Comparison of ENCODE assay signal across 21 cellular contexts in the genomic region with DNA sequence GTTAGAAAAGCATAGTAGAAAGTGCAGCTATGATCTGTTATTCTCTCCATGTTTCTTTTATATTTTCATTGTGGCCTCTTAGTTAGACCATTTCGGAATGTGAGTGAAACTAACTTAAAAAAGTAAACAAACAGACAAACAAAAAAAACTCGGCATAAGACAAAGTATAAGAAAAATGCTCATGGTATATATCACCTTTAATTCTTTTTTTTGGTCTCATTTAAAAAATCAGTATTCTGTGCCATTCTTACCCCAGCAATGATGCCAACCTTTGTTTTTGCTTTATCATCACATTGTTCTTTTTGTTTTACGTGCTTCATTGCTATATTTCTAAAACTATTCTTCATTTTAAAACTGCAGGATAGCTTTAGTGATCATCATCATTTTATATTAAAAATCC. TPM values are rescaled to one million over a fixed set of nuclear protein-coding genes. Genes with fewer than 3 reads are reported as not detected.
DNase-seq lines count a peak whose midpoint lies in the region; ATAC-seq, FAIRE-seq and TF ChIP-seq lines count a peak whose summit lies in the region.
"Had no signal": no experiment of that assay in that cellular context is flagged by ENCODE, and none has a peak within 500 bp of the region (broad histone marks: within the 10 kb centered on the region; RNA-seq: fewer than 3 reads in every experiment).

No MANE protein-coding gene starts in this region.

- H3K36me3 Mint-ChIP-seq in neural crest cell (ENCODE audit: low read depth): no peaks in the 10 kb centered on the region
- H3K36me3 Mint-ChIP-seq in CD8-positive, alpha-beta T cell: no peaks in the 10 kb centered on the region

- H3K27me3 ChIP-seq in HepG2 (ENCODE audit: control insufficient read depth in 1 of 2, insufficient read depth in 2 of 2, low read length in 2 of 2) (peaks cover 0 to 13% of the 10 kb centered on the region in 2 experiments; a peak in 1 of 5 replicates), right lobe of liver (peaks cover 0 to 12% of the 10 kb centered on the region in 2 donors), dorsolateral prefrontal cortex (no peaks in the 10 kb centered on the region), ovary (no peaks in the 10 kb centered on the region)
- peaks cover 5% of the 10 kb centered on the region for H3K27me3 ChIP-seq in CD8-positive, alpha-beta T cell (ENCODE audit: insufficient read depth, low read length)
- H3K27me3 ChIP-seq: BLaER1 had no signal

- DNase-seq in HepG2 (ENCODE audit: low spot score): no peak
- no peak for DNase-seq in right lobe of liver
- no peak for DNase-seq in dorsolateral prefrontal cortex
- no peak for DNase-seq in neural crest cell (ENCODE audit: low read depth, low spot score)
- DNase-seq in stimulated activated naive CD8-positive, alpha-beta T cell treated with anti-CD3 and anti-CD28 coated beads, Interleukin-15, Interleukin-2, amounts not matched to agents 100 U/mL and 50 U/mL, for 24 hours: no peak
- no peak for DNase-seq in RWPE1 (ENCODE audit: low spot score)
- DNase-seq in ovary: no peak
- no peak for DNase-seq in CD8-positive, alpha-beta T cell
- DNase-seq: CD8-positive, alpha-beta memory T cell; COR-L47; DMS 273 treated with DMSO at 0.1 percent for 48 hours; H9 had no signal

- no peak for TF ChIP-seq RAD21 in HepG2 (CRISPR knock-in tag; IDR thresholded peaks at IDR 0.05)

- POLR2A ChIA-PET in HepG2 (lab: Yijun Ruan, JAX): no interaction called here
- POLR2A ChIA-PET in RWPE1 (lab: Yijun Ruan, JAX; ENCODE audit: low non-redundant PET): no interaction called here
- POLR2A ChIA-PET in CD8-positive, alpha-beta T cell (lab: Charles Lee): no interaction called here

- H3K4me1 Mint-ChIP-seq in neural crest cell: peaks cover 53% of the 10 kb centered on the region
- peaks cover 5% of the 10 kb centered on the region for H3K4me1 Mint-ChIP-seq in CD8-positive, alpha-beta T cell (ENCODE audit: low read depth)

- CTCF ChIA-PET in HepG2 (lab: Yijun Ruan, JAX; ENCODE audit: low intra/inter-chr PET ratio, low total read pairs): no interaction called here
- CTCF ChIA-PET in RWPE1 (lab: Yijun Ruan, JAX): no interaction called here
- CTCF ChIA-PET in CD8-positive, alpha-beta T cell (lab: Charles Lee): no interaction called here

- peaks cover 2% of the 10 kb centered on the region for H3K9me3 Mint-ChIP-seq in neural crest cell
- no peaks in the 10 kb centered on the region for H3K9me3 Mint-ChIP-seq in CD8-positive, alpha-beta T cell
- H3K9me3 Mint-ChIP-seq: H9 had no signal

- H2AFZ ChIP-seq in HepG2 (ENCODE audit: low read length): no peak overlapping the region

- TF ChIP-seq EP300 in HepG2 (IDR thresholded peaks at IDR 0.05; ENCODE audit: low read depth in 2 of 2, low read length in 2 of 2) (no peak), HepG2 (CRISPR knock-in tag; IDR thresholded peaks at IDR 0.05; ENCODE audit: borderline replicate concordance) (no peak), ovary (IDR thresholded peaks at IDR 0.05) (no peak)

- H4K20me1 ChIP-seq in HepG2 (ENCODE audit: insufficient read depth, low read length): no peaks in the 10 kb centered on the region
- H4K20me1 ChIP-seq: BLaER1 had no signal

- H3K27ac ChIP-seq in HepG2 (ENCODE audit: extremely low read length, insufficient read depth, low read length) (no peak overlapping the region), right lobe of liver (no peak overlapping the region), dorsolateral prefrontal cortex (peak overlapping the region in 58 of 59 donors; percentile 3 to 99 (median 89)), RWPE1 (no peak overlapping the region), ovary (no peak overlapping the region)
- H3K27ac ChIP-seq in CD8-positive, alpha-beta T cell (ENCODE audit: low read depth, low read length): no peak overlapping the region
- H3K27ac ChIP-seq: 22Rv1, A549, BLaER1 had no signal

- H3K4me2 ChIP-seq in HepG2 (ENCODE audit: low read depth, low read length): no peak overlapping the region
- H3K4me2 ChIP-seq: A549, BLaER1 had no signal

- no TSS peak for BruUV-seq in HepG2 (replicated peaks; lab: Mats Ljungman, UMichigan)

- no peaks in the 10 kb centered on the region for H3K79me2 ChIP-seq in HepG2 (ENCODE audit: insufficient read depth, low read length)

- H3K36me3 ChIP-seq in HepG2 (replicated peaks in 1 of 2; ENCODE audit: control insufficient read depth in 1 of 2, insufficient read depth in 2 of 2, low read length in 2 of 2): no peaks in the 10 kb centered on the region
- no peaks in the 10 kb centered on the region for H3K36me3 ChIP-seq in right lobe of liver
- H3K36me3 ChIP-seq in ovary: no peaks in the 10 kb centered on the region
- no peaks in the 10 kb centered on the region for H3K36me3 ChIP-seq in CD8-positive, alpha-beta T cell (ENCODE audit: insufficient read depth, low read length)
- H3K36me3 ChIP-seq: BLaER1 had no signal

- intact Hi-C loops in HepG2 (cut with micrococcal nuclease; ENCODE audit: unreplicated experiment): no loop called here
- intact Hi-C loops in right lobe of liver (cut with DNase I): no loop called here
- intact Hi-C loops in dorsolateral prefrontal cortex (cut with DNase I): no loop called here
- intact Hi-C loops in ovary (cut with DNase I): no loop called here
- intact Hi-C loops in CD8-positive, alpha-beta T cell (cut with DNase I, micrococcal nuclease): no loop called here

- no peak overlapping the region for H3K9ac ChIP-seq in HepG2 (ENCODE audit: insufficient read depth, low read depth, low read length)
- H3K9ac ChIP-seq: BLaER1 had no signal

- H3K4me1 ChIP-seq in HepG2 (ENCODE audit: insufficient read depth, low read length) (no peaks in the 10 kb centered on the region), right lobe of liver (peaks cover 0 to 14% (median 5%) of the 10 kb centered on the region in 4 donors), ovary (ENCODE audit: insufficient read depth) (peaks cover 7% of the 10 kb centered on the region)
- peaks cover 3% of the 10 kb centered on the region for H3K4me1 ChIP-seq in CD8-positive, alpha-beta T cell (ENCODE audit: insufficient read depth, low read length)
- H3K4me1 ChIP-seq: BLaER1 had no signal

- ATAC-seq in HepG2 (no peak), right lobe of liver (no peak)
- ATAC-seq in stimulated activated naive CD8-positive, alpha-beta T cell treated with anti-CD3 and anti-CD28 coated beads, Interleukin-15, Interleukin-2, amounts not matched to agents 100 U/mL and 50 U/mL, for 24 hours: no peak
- no peak for ATAC-seq in CD8-positive, alpha-beta T cell
- ATAC-seq: A549 had no signal

- peak overlapping the region; percentile 44 for H3K4me3 Mint-ChIP-seq in neural crest cell
- H3K4me3 Mint-ChIP-seq in CD8-positive, alpha-beta T cell: no peak overlapping the region
- H3K4me3 Mint-ChIP-seq: CD8-positive, alpha-beta memory T cell; H9 had no signal

- H3K27ac Mint-ChIP-seq in neural crest cell (ENCODE audit: unreplicated experiment): no peak overlapping the region
- no peak overlapping the region for H3K27ac Mint-ChIP-seq in CD8-positive, alpha-beta T cell
- H3K27ac Mint-ChIP-seq: CD14-positive monocyte; CD8-positive, alpha-beta memory T cell; H9 had no signal

- H3K4me3 ChIP-seq in HepG2 (replicated peaks in 1 of 3; ENCODE audit: insufficient read depth in 1 of 3, low read depth in 2 of 3, low read length in 3 of 3): no peak overlapping the region
- H3K4me3 ChIP-seq in right lobe of liver: no peak overlapping the region
- peak overlapping the region in 6 of 59 donors; percentile 8 to 19 (median 10) for H3K4me3 ChIP-seq in dorsolateral prefrontal cortex
- H3K4me3 ChIP-seq in ovary: no peak overlapping the region
- no peak overlapping the region for H3K4me3 ChIP-seq in CD8-positive, alpha-beta T cell (ENCODE audit: low read depth, low read length)
- H3K4me3 ChIP-seq: A549, BLaER1 had no signal

- H3K27me3 Mint-ChIP-seq in neural crest cell (ENCODE audit: low read depth): peaks cover 8% of the 10 kb centered on the region
- peaks cover 40% of the 10 kb centered on the region for H3K27me3 Mint-ChIP-seq in CD8-positive, alpha-beta T cell (ENCODE audit: low read depth)

- no peak for FAIRE-seq in HepG2 (lab: Jason Lieb, UNC)
- FAIRE-seq: A549, G401.6, GM12891, GM19239, H1 had no signal

- TF ChIP-seq POLR2A in HepG2 (IDR thresholded peaks at IDR 0.05; ENCODE audit: insufficient read depth in 1 of 2, low read depth in 2 of 2, low read length in 2 of 2): no peak
- no peak for TF ChIP-seq POLR2A in right lobe of liver (IDR thresholded peaks at IDR 0.05)
- no peak for TF ChIP-seq POLR2A in ovary (IDR thresholded peaks at IDR 0.05)

- H3K9me3 ChIP-seq in HepG2 (ENCODE audit: low read length) (no peaks in the 10 kb centered on the region), right lobe of liver (no peaks in the 10 kb centered on the region), ovary (no peaks in the 10 kb centered on the region)
- no peaks in the 10 kb centered on the region for H3K9me3 ChIP-seq in CD8-positive, alpha-beta T cell (ENCODE audit: low read length)
- H3K9me3 ChIP-seq: A549 had no signal

- 2% methylated on average over 3 of the region's 3 CpGs for WGBS in HepG2 (ENCODE audit: low lambda C conversion rate)
- 63% methylated on average over 3 of the region's 3 CpGs for WGBS in right lobe of liver (ENCODE audit: insufficient coverage, low coverage, low lambda C conversion rate, missing lambda C conversion rate)
- WGBS in ovary, 3 donors: 81 to 85% (median 81%) methylated on average over 3 of the region's 3 CpGs

- TF ChIP-seq CTCF in HepG2 (CRISPR knock-in tag; IDR thresholded peaks at IDR 0.05): no peak
- no peak for TF ChIP-seq CTCF in right lobe of liver (IDR thresholded peaks at IDR 0.05)
- no peak for TF ChIP-seq CTCF in dorsolateral prefrontal cortex (IDR thresholded peaks at IDR 0.05 in 54 of 56, conservative IDR thresholded peaks at IDR 0.05 in 2 of 56; ENCODE audit: low read depth in 1 of 56, partially characterized antibody in 56 of 56)
- no peak for TF ChIP-seq CTCF in neural crest cell (conservative IDR thresholded peaks at IDR 0.05)
- no peak for TF ChIP-seq CTCF in RWPE1 (conservative IDR thresholded peaks at IDR 0.05; ENCODE audit: low read depth)
- TF ChIP-seq CTCF in ovary (IDR thresholded peaks at IDR 0.05): no peak
- no peak for TF ChIP-seq CTCF in CD8-positive, alpha-beta T cell (IDR thresholded peaks at IDR 0.05)

- in situ Hi-C loops in HepG2 (cut with HindIII; ENCODE audit: extremely low pct_ligation_motif_present, low pct_unique_long_range_greater_than_20kb): no loop called here

RNA-seq across cellular contexts. Expression of a gene that starts 2.8 kb away (rescaled TPM):
- not detected in 2 replicates for total RNA-seq in HepG2 (2016; rRNA removed; fragmentation: Illumina TruSeq; extraction: Trizol)
- not detected in 2 replicates for total RNA-seq in HepG2 (2016; cell fraction: cytosol; rRNA removed; fragmentation: Illumina TruSeq; extraction: Trizol; ENCODE audit: low read depth)
- total RNA-seq in HepG2 (2016; cell fraction: insoluble cytoplasmic fraction; rRNA removed; fragmentation: Illumina TruSeq; extraction: Trizol): not detected in 2 replicates
- not detected in 2 replicates for total RNA-seq in HepG2 (2016; cell fraction: membrane; rRNA removed; fragmentation: Illumina TruSeq; extraction: Trizol)
- not detected in 2 replicates for total RNA-seq in HepG2 (2016; cell fraction: nucleus; rRNA removed; fragmentation: Illumina TruSeq; extraction: Trizol)
- polyA plus RNA-seq in HepG2 (2011; rRNA removed): not detected in 2 replicates
- polyA plus RNA-seq in HepG2 (2011; cell fraction: cytosol; rRNA removed): not detected in 2 replicates
- not detected in 2 replicates for polyA plus RNA-seq in HepG2 (2011; cell fraction: nucleus; rRNA removed)
- polyA plus RNA-seq in HepG2 (2012): not detected in 2 replicates
- polyA plus RNA-seq in HepG2 (2016; cell fraction: cytosol; fragmentation: Illumina TruSeq; extraction: Trizol; ENCODE audit: low read depth): not detected in 2 replicates
- not detected in 2 replicates for polyA plus RNA-seq in HepG2 (2016; cell fraction: insoluble cytoplasmic fraction; fragmentation: Illumina TruSeq; extraction: Trizol; ENCODE audit: low read depth)
- polyA plus RNA-seq in HepG2 (2016; cell fraction: membrane; fragmentation: Illumina TruSeq; extraction: Trizol; ENCODE audit: low read depth): not detected in 2 replicates
- polyA plus RNA-seq in HepG2 (2016; cell fraction: nucleus; fragmentation: Illumina TruSeq; extraction: Trizol; ENCODE audit: insufficient read depth, low read depth): not detected in 2 replicates
- polyA minus RNA-seq in HepG2 (2011; rRNA and poly(A)+ RNA removed; ENCODE audit: low replicate concordance): not detected in 2 replicates
- polyA minus RNA-seq in HepG2 (2011; cell fraction: cytosol; rRNA and poly(A)+ RNA removed): not detected in 2 replicates
- polyA minus RNA-seq in HepG2 (2011; cell fraction: nucleus; rRNA and poly(A)+ RNA removed): not detected in 2 replicates
- not detected for total RNA-seq in right lobe of liver
- 10 to 100 TPM in 41 of 120 experiments, 1 to 10 TPM in 79; 4.5 to 16.4 (median 9.0) TPM for total RNA-seq in dorsolateral prefrontal cortex
- 10.3 and 10.9 TPM in 2 replicates for total RNA-seq in neural crest cell
- total RNA-seq in ovary: under 1 TPM in 4 of 7 donors, not detected in 3; 0.47 to 0.92 (median 0.60) TPM
- polyA plus RNA-seq in ovary: 1 to 10 TPM in 1 of 2 donors, under 1 TPM in 1; 0.22 to 1.8 TPM
- not detected for total RNA-seq in CD8-positive, alpha-beta T cell
- total RNA-seq: CD8-positive, alpha-beta memory T cell had no signal
- polyA plus RNA-seq: A549; AG04450; CD14-positive monocyte; CD8-positive, alpha-beta memory T cell had no signal

Comparison
In these comparisons a context has a peak if more than half of its experiments do, and no peak if none do; other contexts are left out.
1. H3K27ac ChIP-seq: peak in dorsolateral prefrontal cortex (58 of 59); none in HepG2 (single experiment), right lobe of liver (0 of 3), RWPE1 (single experiment), ovary (0 of 2) and CD8-positive, alpha-beta T cell (single experiment).